In the genomic region with DNA sequence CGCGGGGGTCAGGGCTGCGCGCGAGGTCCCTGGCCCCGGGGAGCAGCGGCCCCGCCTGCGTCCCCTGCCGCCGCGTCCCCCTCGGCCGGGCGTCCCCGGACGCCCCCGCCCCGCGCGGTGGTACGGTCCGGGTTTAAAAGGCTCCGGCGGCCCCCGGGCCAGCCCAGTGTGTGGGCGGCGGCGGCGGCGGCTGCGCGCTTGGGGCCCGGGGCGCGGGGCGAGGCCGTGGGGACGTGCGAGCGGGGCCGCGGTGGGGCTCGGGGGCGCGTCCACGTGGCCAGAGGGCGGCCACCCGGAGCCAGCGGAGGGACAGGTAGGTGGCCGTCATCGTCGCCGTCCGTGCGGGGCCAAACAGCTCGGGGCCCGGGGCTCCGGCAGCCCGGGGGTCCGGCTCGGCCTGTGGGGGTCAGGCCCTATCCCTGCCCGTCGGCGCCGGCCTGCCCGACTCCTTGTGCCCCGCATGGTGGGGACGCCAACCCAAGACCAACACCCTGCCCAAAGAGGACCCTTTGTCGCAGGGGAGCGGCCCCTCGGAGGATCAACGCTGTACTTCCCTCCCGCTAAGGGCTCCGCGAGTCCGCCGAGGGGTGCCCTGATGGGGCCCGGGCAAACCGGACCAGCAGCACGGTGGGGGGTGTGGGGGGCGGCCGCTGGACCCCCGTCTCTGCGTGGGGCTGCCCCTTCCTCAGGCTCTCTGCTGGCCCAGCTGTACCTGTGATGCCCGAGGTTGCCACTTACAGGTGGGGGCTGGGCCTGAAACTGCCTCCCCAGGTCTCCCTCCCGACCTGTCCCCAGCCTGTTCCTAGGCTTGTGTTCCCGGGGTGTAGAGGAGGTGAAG, we compare ENCODE assay signal across 8 cellular contexts. TPM values are rescaled to one million over a fixed set of nuclear protein-coding genes. Genes with fewer than 3 reads are reported as not detected.
DNase-seq lines count a peak whose midpoint lies in the region; ATAC-seq and TF ChIP-seq lines count a peak whose summit lies in the region.

A gene (plus strand): TSS at position 166 of the 838 bp plus-strand sequence. CDS start 1,903 bp downstream, outside the sequence.

- H3K9me3 ChIP-seq in DND-41 (ENCODE audit: insufficient read depth, low read length, severe bottlenecking) (no peaks in the 10 kb centered on the region), MG63 (no peaks in the 10 kb centered on the region), mucosa of stomach (ENCODE audit: control insufficient read depth, low read length) (no peaks in the 10 kb centered on the region)

- H4K20me1 ChIP-seq in DND-41 (ENCODE audit: insufficient read depth, low read length), result peaks cover 10% of the 10 kb centered on the region; the same call in 1 of the 2 replicates

- H3K27ac ChIP-seq in DND-41 (ENCODE audit: low read length) (peak within 1 kb of the TSS; percentile 62), epithelial cell of prostate (peak within 1 kb of the TSS; percentile 47)

- H3K36me3 ChIP-seq in DND-41 (ENCODE audit: insufficient read depth, low read length) (peaks cover 20% of the 10 kb centered on the region), MG63 (no peaks in the 10 kb centered on the region), mucosa of stomach (ENCODE audit: control insufficient read depth, insufficient read depth, low read length) (no peaks in the 10 kb centered on the region)

- H2AFZ ChIP-seq in DND-41 (ENCODE audit: low read depth, low read length), result peak within 1 kb of the TSS; percentile 76

- POLR2A ChIA-PET in activated CD8-positive, alpha-beta memory T cell treated with anti-CD3 and anti-CD28 coated beads for 36 hours (lab: Charles Lee), result interaction anchor here (1.0 kb wide), 1 partner anchor 30 kb away, joined by 3 read pairs; a partner anchor contains a TSS

- H3K4me3 ChIP-seq in DND-41 (ENCODE audit: low read depth in 1 of 2, low read length in 2 of 2) (peak within 1 kb of the TSS; percentile 47 to 78; a peak in 3 of 4 replicates), MG63 (peak within 1 kb of the TSS; percentile 52), mucosa of stomach (ENCODE audit: low read length) (no peak within 1 kb of the TSS)

- peak within 1 kb of the TSS; percentile 72 for H3K4me2 ChIP-seq in DND-41 (ENCODE audit: insufficient read depth, low read length)

- H3K4me1 ChIP-seq in DND-41 (ENCODE audit: insufficient read depth, low read length) (peaks cover 25% of the 10 kb centered on the region), mucosa of stomach (ENCODE audit: control insufficient read depth, insufficient read depth, low read length) (peaks cover 4% of the 10 kb centered on the region)

- H3K9ac ChIP-seq in DND-41 (ENCODE audit: low read depth, low read length), result peak within 1 kb of the TSS; percentile 67
- H3K9ac ChIP-seq in mucosa of stomach (ENCODE audit: low read length), result peak within 1 kb of the TSS; percentile 55

- CTCF ChIA-PET in activated CD8-positive, alpha-beta memory T cell treated with anti-CD3 and anti-CD28 coated beads for 36 hours (lab: Charles Lee), result no interaction called here

- peak; percentile 62 for DNase-seq in DND-41
- DNase-seq in MG63, result peak; percentile 41
- no peak for DNase-seq in epithelial cell of prostate (ENCODE audit: low read depth, low spot score)
- DNase-seq in stimulated activated naive CD4-positive, alpha-beta T cell treated with Interleukin-2 at 50 U/mL for 16 hours (lab: John Stamatoyannopoulos, UW), result peak; percentile 57
- DNase-seq in SKM-1 treated with dmso at 0.1 percent for 144 hours (lab: John Stamatoyannopoulos, UW; ENCODE audit: unreplicated experiment), result no peak

- H3K27me3 ChIP-seq in DND-41 (ENCODE audit: insufficient read depth, low read length, poor library complexity) (no peaks in the 10 kb centered on the region), MG63 (no peaks in the 10 kb centered on the region), mucosa of stomach (ENCODE audit: control insufficient read depth, insufficient read depth, low read length) (no peaks in the 10 kb centered on the region)

- TF ChIP-seq CTCF in DND-41 (IDR thresholded peaks at IDR 0.05; ENCODE audit: borderline replicate concordance, extremely low read depth, low read length, poor library complexity, severe bottlenecking), result no peak

- ATAC-seq in DND-41 (ENCODE audit: insufficient read depth, low read depth), result peak; percentile 73
- ATAC-seq in GM21619 (IDR thresholded peaks at IDR 0.05; ENCODE audit: unreplicated experiment), result peak; percentile 59

- H3K79me2 ChIP-seq in DND-41 (ENCODE audit: insufficient read depth, low read length), result peaks cover 14% of the 10 kb centered on the region

RNA-seq across cellular contexts. Expression of the gene that starts here (rescaled TPM):
- total RNA-seq in MG63 (2014; rRNA removed; shearing (Covaris generic); ENCODE audit: low replicate concordance), result 0.27 and 5.0 TPM in 2 replicates
- 10 to 100 TPM; 32.8 to 38.4 TPM for total RNA-seq in activated CD8-positive, alpha-beta memory T cell treated with anti-CD3 and anti-CD28 coated beads for 36 hours

Comparison
In these comparisons a context has a peak if more than half of its experiments do, and no peak if none do; other contexts are left out.
1. DNase-seq: peak in DND-41 (single experiment), MG63 (single experiment) and stimulated activated naive CD4-positive, alpha-beta T cell treated with Interleukin-2 at 50 U/mL for 16 hours (single experiment); none in epithelial cell of prostate (single experiment) and SKM-1 treated with dmso at 0.1 percent for 144 hours (single experiment).